In the genomic region with DNA sequence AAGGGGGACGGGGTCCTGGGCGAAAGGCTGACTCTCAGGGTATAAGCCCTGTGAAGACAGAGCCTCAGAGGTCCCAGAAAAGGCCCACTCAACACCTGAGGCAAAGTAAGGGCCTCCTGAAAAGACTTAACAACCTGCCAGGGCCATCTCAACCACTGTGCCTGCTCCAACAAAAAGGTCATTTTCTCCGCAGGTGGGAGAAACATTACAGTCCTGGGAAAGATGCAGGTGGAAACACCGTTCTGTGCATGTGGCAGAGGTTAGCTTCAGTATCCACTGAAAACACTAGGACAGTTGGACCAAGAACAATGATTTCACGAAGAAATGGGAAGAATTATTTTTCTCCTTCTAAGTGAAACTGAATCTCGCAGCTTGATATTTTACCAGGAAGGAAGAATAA, we compare ENCODE assay signal across 10 cellular contexts. TPM values are rescaled to one million over a fixed set of nuclear protein-coding genes. Genes with fewer than 3 reads are reported as not detected.
DNase-seq lines count a peak whose midpoint lies in the region; ATAC-seq and TF ChIP-seq lines count a peak whose summit lies in the region.
"Had no signal": no experiment of that assay in that cellular context is flagged by ENCODE, and none has a peak within 500 bp of the region (broad histone marks: within the 10 kb centered on the region; RNA-seq: fewer than 3 reads in every experiment).

No MANE protein-coding gene starts in this region.

- no peak for ATAC-seq in activated T-helper 17 cell treated with anti-CD3 and anti-CD28 coated beads, Interleukin-2, amount 50 U/mL, for 72 hours (replicated peaks)
- ATAC-seq in memory B cell (ENCODE audit: low read depth) (no peak), GM18867 (IDR thresholded peaks at IDR 0.05; ENCODE audit: unreplicated experiment) (no peak)

- TF ChIP-seq CTCF in C4-2B (conservative IDR thresholded peaks at IDR 0.05) (no peak), HL-60 (IDR thresholded peaks at IDR 0.05; ENCODE audit: insufficient read depth, low read length) (no peak)

- no peaks in the 10 kb centered on the region for H3K9me3 Mint-ChIP-seq in activated T-helper 17 cell treated with anti-CD3 and anti-CD28 coated beads, Interleukin-2, amount 50 U/mL, for 72 hours
- no peaks in the 10 kb centered on the region for H3K9me3 Mint-ChIP-seq in memory B cell

- DNase-seq in HL-60 (ENCODE audit: low read depth in 1 of 2, low spot score in 1 of 2) (no peak), memory B cell (ENCODE audit: low spot score in 2 of 2) (no peak), hippocampal formation (lab: John Stamatoyannopoulos, UW) (no peak), NCI-H774 (lab: John Stamatoyannopoulos, UW) (no peak)
- DNase-seq in NK-92 treated with Interleukin-12 subunit alpha and Interleukin-12 subunit beta, amount 100 ng/mL, for 24 hours (lab: John Stamatoyannopoulos, UW) = no peak
- DNase-seq: heart left ventricle had no signal

- H3K4me1 Mint-ChIP-seq in activated T-helper 17 cell treated with anti-CD3 and anti-CD28 coated beads, Interleukin-2, amount 50 U/mL, for 72 hours = peaks cover 47% of the 10 kb centered on the region
- peaks cover 56% of the 10 kb centered on the region for H3K4me1 Mint-ChIP-seq in memory B cell

- no peaks in the 10 kb centered on the region for H3K27me3 Mint-ChIP-seq in activated T-helper 17 cell treated with anti-CD3 and anti-CD28 coated beads, Interleukin-2, amount 50 U/mL, for 72 hours
- no peaks in the 10 kb centered on the region for H3K27me3 Mint-ChIP-seq in memory B cell

- H3K4me3 Mint-ChIP-seq in activated T-helper 17 cell treated with anti-CD3 and anti-CD28 coated beads, Interleukin-2, amount 50 U/mL, for 72 hours = peak overlapping the region; percentile 94
- peak overlapping the region; percentile 63 for H3K4me3 Mint-ChIP-seq in memory B cell

- H3K27ac ChIP-seq in C4-2B = peak overlapping the region; percentile 68
- peak overlapping the region; percentile 74 for H3K27ac ChIP-seq in HL-60 (replicated peaks)

- peak overlapping the region; percentile 91 for H3K27ac Mint-ChIP-seq in activated T-helper 17 cell treated with anti-CD3 and anti-CD28 coated beads, Interleukin-2, amount 50 U/mL, for 72 hours
- H3K27ac Mint-ChIP-seq in memory B cell = peak overlapping the region; percentile 100

- no peaks in the 10 kb centered on the region for H3K27me3 ChIP-seq in HL-60 (ENCODE audit: insufficient read depth, poor library complexity, severe bottlenecking)

- peaks cover 19% of the 10 kb centered on the region for H3K36me3 Mint-ChIP-seq in activated T-helper 17 cell treated with anti-CD3 and anti-CD28 coated beads, Interleukin-2, amount 50 U/mL, for 72 hours (ENCODE audit: low read depth)
- H3K36me3 Mint-ChIP-seq in memory B cell = no peaks in the 10 kb centered on the region

- H3K4me3 ChIP-seq in HL-60 (replicated peaks; ENCODE audit: insufficient read depth, low read length) = no peak overlapping the region
- H3K4me3 ChIP-seq: lung had no signal

RNA-seq across cellular contexts. Expression of a gene that starts 50.9 kb away (rescaled TPM):
- 100 to 1,000 TPM; 143 to 172 TPM for total RNA-seq in activated T-helper 17 cell treated with anti-CD3 and anti-CD28 coated beads, Interleukin-2, amount 50 U/mL, for 72 hours
